In the genomic region with DNA sequence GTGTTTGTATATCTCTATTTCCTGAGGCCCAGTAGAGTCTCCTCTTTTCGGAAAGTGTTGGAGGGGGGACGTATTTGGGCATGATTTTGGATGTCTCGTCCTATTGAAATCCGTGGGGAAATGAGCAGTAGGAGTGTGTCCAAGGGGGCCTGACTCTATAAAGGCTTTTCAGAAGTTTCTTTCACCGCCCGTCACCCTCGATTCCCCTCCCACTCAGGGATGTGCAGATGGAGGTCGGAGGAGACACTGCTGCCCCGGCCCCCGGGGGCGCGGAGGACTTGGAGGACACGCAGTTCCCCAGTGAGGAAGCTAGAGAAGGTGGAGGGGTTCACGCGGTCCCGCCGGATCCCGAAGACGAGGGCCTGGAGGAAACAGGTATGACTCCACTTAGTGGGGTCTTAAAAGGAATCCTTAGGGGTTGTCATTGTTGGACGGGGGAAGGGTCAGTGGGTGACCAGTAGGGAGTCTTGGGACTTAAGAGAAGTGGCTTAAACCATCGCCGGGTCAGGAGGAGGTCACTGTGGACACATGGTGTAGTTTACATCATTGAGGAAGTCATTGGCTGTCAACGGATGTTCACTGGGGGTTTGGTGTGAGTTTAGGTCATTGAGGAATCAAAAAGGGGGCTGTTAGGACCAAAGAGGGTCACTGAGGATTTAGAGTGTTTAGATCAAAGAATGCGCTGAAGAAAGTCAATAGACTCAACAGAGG, we compare ENCODE assay signal across 1 cellular context.
TF ChIP-seq lines count a peak whose summit lies in the region.

No MANE protein-coding gene starts in this region.

TF ChIP-seq in K562, 482 proteins besides CTCF, POLR2A, EP300 and RAD21 (continued from another document and continues in another):
- TF ChIP-seq ZNF3 (CRISPR knock-in tag; IDR thresholded peaks at IDR 0.05) (no peak), ZZZ3 (IDR thresholded peaks at IDR 0.05) (no peak), TAL1 (IDR thresholded peaks at IDR 0.05) (no peak), ZNF175 (CRISPR knock-in tag; IDR thresholded peaks at IDR 0.05; ENCODE audit: low read depth) (peak; percentile 73; the same call in 1 of the 2 replicates), ETV5 (CRISPR knock-in tag; IDR thresholded peaks at IDR 0.05; ENCODE audit: low read depth) (no peak), GTF2A2 (tag; IDR thresholded peaks at IDR 0.05) (no peak), RBBP5 (IDR thresholded peaks at IDR 0.05; ENCODE audit: borderline replicate concordance, insufficient read depth, low read length, poor library complexity, severe bottlenecking) (peak; percentile 19), EHMT2 (IDR thresholded peaks at IDR 0.05) (peak; percentile 56; the same call in 1 of the 2 replicates), FIP1L1 (IDR thresholded peaks at IDR 0.05; ENCODE audit: low read depth, low read length, poor library complexity, severe bottlenecking) (no peak), NR2C1 (IDR thresholded peaks at IDR 0.05) (peak; percentile 80), NR2C1 (tag; IDR thresholded peaks at IDR 0.05) (peak; percentile 87), RNF2 (IDR thresholded peaks at IDR 0.05) (0 out of 2 replicates have a peak, but pooled peaks have one; percentile 5), ASH1L (IDR thresholded peaks at IDR 0.05; ENCODE audit: borderline replicate concordance, low read depth, partially characterized antibody) (no peak), XRCC3 (IDR thresholded peaks at IDR 0.05) (no peak), THRAP3 (IDR thresholded peaks at IDR 0.05; ENCODE audit: borderline replicate concordance) (no peak), MAZ (CRISPR knock-in tag; conservative IDR thresholded peaks at IDR 0.05 in 1 of 2, IDR thresholded peaks at IDR 0.05 in 1 of 2) (no peak), DPF2 (IDR thresholded peaks at IDR 0.05) (no peak), MYBL2 (IDR thresholded peaks at IDR 0.05; ENCODE audit: low read depth) (no peak), MYBL2 (CRISPR knock-in tag; IDR thresholded peaks at IDR 0.05; ENCODE audit: borderline replicate concordance) (no peak), HDAC2 (IDR thresholded peaks at IDR 0.05) (no peak), RBM14 (IDR thresholded peaks at IDR 0.05; ENCODE audit: borderline replicate concordance, insufficient read depth, low read depth, low read length) (no peak), ZNF165 (CRISPR knock-in tag; IDR thresholded peaks at IDR 0.05; ENCODE audit: borderline replicate concordance) (no peak), RBFOX2 (IDR thresholded peaks at IDR 0.05; ENCODE audit: low read depth, low read length) (peak; percentile 49; the same call in 1 of the 2 replicates), PPARD (CRISPR knock-in tag; IDR thresholded peaks at IDR 0.05) (no peak), ZNF431 (CRISPR knock-in tag; IDR thresholded peaks at IDR 0.05) (no peak), HLTF (IDR thresholded peaks at IDR 0.05) (no peak), FOXK2 (conservative IDR thresholded peaks at IDR 0.05 in 1 of 2, IDR thresholded peaks at IDR 0.05 in 1 of 2; ENCODE audit: low read depth in 2 of 2) (0 out of 4 replicates have a peak, but pooled peaks of 1 of the 2 experiments have one; percentile 53), SETDB1 (IDR thresholded peaks at IDR 0.05; ENCODE audit: low read length) (no peak), TCFL5 (CRISPR knock-in tag; conservative IDR thresholded peaks at IDR 0.05) (no peak), FOSL1 (tag; conservative IDR thresholded peaks at IDR 0.05) (peak; percentile 12; the same call in 1 of the 2 replicates), DLX4 (CRISPR knock-in tag; IDR thresholded peaks at IDR 0.05) (no peak)
- TF ChIP-seq, protein P1, sequence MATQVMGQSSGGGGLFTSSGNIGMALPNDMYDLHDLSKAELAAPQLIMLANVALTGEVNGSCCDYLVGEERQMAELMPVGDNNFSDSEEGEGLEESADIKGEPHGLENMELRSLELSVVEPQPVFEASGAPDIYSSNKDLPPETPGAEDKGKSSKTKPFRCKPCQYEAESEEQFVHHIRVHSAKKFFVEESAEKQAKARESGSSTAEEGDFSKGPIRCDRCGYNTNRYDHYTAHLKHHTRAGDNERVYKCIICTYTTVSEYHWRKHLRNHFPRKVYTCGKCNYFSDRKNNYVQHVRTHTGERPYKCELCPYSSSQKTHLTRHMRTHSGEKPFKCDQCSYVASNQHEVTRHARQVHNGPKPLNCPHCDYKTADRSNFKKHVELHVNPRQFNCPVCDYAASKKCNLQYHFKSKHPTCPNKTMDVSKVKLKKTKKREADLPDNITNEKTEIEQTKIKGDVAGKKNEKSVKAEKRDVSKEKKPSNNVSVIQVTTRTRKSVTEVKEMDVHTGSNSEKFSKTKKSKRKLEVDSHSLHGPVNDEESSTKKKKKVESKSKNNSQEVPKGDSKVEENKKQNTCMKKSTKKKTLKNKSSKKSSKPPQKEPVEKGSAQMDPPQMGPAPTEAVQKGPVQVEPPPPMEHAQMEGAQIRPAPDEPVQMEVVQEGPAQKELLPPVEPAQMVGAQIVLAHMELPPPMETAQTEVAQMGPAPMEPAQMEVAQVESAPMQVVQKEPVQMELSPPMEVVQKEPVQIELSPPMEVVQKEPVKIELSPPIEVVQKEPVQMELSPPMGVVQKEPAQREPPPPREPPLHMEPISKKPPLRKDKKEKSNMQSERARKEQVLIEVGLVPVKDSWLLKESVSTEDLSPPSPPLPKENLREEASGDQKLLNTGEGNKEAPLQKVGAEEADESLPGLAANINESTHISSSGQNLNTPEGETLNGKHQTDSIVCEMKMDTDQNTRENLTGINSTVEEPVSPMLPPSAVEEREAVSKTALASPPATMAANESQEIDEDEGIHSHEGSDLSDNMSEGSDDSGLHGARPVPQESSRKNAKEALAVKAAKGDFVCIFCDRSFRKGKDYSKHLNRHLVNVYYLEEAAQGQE (CRISPR knock-in tag; IDR thresholded peaks at IDR 0.05; ENCODE audit: low read depth), result no peak
- TF ChIP-seq, protein P2, sequence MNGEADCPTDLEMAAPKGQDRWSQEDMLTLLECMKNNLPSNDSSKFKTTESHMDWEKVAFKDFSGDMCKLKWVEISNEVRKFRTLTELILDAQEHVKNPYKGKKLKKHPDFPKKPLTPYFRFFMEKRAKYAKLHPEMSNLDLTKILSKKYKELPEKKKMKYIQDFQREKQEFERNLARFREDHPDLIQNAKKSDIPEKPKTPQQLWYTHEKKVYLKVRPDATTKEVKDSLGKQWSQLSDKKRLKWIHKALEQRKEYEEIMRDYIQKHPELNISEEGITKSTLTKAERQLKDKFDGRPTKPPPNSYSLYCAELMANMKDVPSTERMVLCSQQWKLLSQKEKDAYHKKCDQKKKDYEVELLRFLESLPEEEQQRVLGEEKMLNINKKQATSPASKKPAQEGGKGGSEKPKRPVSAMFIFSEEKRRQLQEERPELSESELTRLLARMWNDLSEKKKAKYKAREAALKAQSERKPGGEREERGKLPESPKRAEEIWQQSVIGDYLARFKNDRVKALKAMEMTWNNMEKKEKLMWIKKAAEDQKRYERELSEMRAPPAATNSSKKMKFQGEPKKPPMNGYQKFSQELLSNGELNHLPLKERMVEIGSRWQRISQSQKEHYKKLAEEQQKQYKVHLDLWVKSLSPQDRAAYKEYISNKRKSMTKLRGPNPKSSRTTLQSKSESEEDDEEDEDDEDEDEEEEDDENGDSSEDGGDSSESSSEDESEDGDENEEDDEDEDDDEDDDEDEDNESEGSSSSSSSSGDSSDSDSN (IDR thresholded peaks at IDR 0.05; ENCODE audit: borderline replicate concordance in 1 of 2, low read depth in 2 of 2, low read length in 2 of 2), result no peak
- TF ChIP-seq, protein P3, sequence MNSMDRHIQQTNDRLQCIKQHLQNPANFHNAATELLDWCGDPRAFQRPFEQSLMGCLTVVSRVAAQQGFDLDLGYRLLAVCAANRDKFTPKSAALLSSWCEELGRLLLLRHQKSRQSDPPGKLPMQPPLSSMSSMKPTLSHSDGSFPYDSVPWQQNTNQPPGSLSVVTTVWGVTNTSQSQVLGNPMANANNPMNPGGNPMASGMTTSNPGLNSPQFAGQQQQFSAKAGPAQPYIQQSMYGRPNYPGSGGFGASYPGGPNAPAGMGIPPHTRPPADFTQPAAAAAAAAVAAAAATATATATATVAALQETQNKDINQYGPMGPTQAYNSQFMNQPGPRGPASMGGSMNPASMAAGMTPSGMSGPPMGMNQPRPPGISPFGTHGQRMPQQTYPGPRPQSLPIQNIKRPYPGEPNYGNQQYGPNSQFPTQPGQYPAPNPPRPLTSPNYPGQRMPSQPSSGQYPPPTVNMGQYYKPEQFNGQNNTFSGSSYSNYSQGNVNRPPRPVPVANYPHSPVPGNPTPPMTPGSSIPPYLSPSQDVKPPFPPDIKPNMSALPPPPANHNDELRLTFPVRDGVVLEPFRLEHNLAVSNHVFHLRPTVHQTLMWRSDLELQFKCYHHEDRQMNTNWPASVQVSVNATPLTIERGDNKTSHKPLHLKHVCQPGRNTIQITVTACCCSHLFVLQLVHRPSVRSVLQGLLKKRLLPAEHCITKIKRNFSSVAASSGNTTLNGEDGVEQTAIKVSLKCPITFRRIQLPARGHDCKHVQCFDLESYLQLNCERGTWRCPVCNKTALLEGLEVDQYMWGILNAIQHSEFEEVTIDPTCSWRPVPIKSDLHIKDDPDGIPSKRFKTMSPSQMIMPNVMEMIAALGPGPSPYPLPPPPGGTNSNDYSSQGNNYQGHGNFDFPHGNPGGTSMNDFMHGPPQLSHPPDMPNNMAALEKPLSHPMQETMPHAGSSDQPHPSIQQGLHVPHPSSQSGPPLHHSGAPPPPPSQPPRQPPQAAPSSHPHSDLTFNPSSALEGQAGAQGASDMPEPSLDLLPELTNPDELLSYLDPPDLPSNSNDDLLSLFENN (IDR thresholded peaks at IDR 0.05; ENCODE audit: low read depth in 2 of 2, low read length in 2 of 2), result 0 out of 4 replicates have a peak, but pooled peaks of 1 of the 2 experiments have one; percentile 44
- TF ChIP-seq, protein P4, sequence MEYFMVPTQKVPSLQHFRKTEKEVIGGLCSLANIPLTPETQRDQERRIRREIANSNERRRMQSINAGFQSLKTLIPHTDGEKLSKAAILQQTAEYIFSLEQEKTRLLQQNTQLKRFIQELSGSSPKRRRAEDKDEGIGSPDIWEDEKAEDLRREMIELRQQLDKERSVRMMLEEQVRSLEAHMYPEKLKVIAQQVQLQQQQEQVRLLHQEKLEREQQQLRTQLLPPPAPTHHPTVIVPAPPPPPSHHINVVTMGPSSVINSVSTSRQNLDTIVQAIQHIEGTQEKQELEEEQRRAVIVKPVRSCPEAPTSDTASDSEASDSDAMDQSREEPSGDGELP (CRISPR knock-in tag; IDR thresholded peaks at IDR 0.05; ENCODE audit: borderline replicate concordance), result peak; percentile 26; the same call in 1 of the 2 replicates
- TF ChIP-seq, protein P5, sequence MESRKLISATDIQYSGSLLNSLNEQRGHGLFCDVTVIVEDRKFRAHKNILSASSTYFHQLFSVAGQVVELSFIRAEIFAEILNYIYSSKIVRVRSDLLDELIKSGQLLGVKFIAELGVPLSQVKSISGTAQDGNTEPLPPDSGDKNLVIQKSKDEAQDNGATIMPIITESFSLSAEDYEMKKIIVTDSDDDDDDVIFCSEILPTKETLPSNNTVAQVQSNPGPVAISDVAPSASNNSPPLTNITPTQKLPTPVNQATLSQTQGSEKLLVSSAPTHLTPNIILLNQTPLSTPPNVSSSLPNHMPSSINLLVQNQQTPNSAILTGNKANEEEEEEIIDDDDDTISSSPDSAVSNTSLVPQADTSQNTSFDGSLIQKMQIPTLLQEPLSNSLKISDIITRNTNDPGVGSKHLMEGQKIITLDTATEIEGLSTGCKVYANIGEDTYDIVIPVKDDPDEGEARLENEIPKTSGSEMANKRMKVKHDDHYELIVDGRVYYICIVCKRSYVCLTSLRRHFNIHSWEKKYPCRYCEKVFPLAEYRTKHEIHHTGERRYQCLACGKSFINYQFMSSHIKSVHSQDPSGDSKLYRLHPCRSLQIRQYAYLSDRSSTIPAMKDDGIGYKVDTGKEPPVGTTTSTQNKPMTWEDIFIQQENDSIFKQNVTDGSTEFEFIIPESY (CRISPR knock-in tag; IDR thresholded peaks at IDR 0.05), result no peak
